In genomic region chr5:95754545-95754944, GRCh38 we compare ENCODE assay signal across 1 cellular context.
TF ChIP-seq lines count a peak whose summit lies in the region.

No MANE protein-coding gene starts in this region.

TF ChIP-seq in WTC11, 78 proteins besides CTCF, POLR2A, EP300 and RAD21 (continued from another document):
- TF ChIP-seq E2F5 (CRISPR knock-in tag; IDR thresholded peaks at IDR 0.05) = no peak
- no peak for TF ChIP-seq GTF2I (CRISPR knock-in tag; conservative IDR thresholded peaks at IDR 0.05)
- no peak for TF ChIP-seq ZNF138 (CRISPR knock-in tag; conservative IDR thresholded peaks at IDR 0.05)
- TF ChIP-seq RELA (CRISPR knock-in tag; IDR thresholded peaks at IDR 0.05; ENCODE audit: borderline replicate concordance) = no peak
- no peak for TF ChIP-seq ZNF317 (CRISPR knock-in tag; IDR thresholded peaks at IDR 0.05; ENCODE audit: borderline replicate concordance, low read depth)
